ENCODE assay signal across 8 cellular contexts in the genomic region with DNA sequence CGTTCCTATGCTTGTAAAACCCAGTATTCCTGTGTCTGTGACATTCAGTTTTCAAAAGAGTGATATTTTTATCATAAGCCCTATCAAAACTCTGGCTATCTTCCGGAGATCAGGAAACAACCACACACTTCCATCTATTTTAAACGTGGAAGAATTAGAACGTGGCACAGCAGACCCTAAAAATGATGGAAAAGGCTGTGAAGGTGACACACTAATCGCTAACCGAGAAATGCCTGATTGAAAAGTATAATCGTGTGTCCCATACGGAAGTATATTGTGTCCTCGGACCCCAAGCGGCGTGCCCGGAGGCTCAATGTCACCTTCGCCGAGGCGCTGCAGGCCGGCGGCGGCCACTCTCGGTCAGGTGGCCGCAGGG. TPM values are rescaled to one million over a fixed set of nuclear protein-coding genes. Genes with fewer than 3 reads are reported as not detected.
A peak's percentile ranks its signal among the peaks of the same experiment; 100 is the strongest.
DNase-seq lines count a peak whose midpoint lies in the region; ATAC-seq and TF ChIP-seq lines count a peak whose summit lies in the region.

No MANE protein-coding gene starts in this region.

- no peak for TF ChIP-seq CTCF in adrenal gland (IDR thresholded peaks at IDR 0.05)
- TF ChIP-seq CTCF in kidney epithelial cell (IDR thresholded peaks at IDR 0.05; ENCODE audit: insufficient read depth, low read length, poor library complexity, severe bottlenecking), result no peak

- H3K36me3 ChIP-seq in BLaER1, result peaks cover 19% of the 10 kb centered on the region; the same call in 1 of the 2 replicates
- peaks cover 17% of the 10 kb centered on the region for H3K36me3 ChIP-seq in HUES48 (ENCODE audit: control insufficient read depth, insufficient read depth, low read length)
- H3K36me3 ChIP-seq in adrenal gland (replicated peaks in 1 of 2), result no peaks in the 10 kb centered on the region
- no peaks in the 10 kb centered on the region for H3K36me3 ChIP-seq in kidney epithelial cell (ENCODE audit: control insufficient read depth, insufficient read depth, low read length)

- H3K27ac ChIP-seq in BLaER1 (peak overlapping the region; percentile 96), HUES48 (ENCODE audit: low read depth, low read length) (peak overlapping the region; percentile 96), adrenal gland (peak overlapping the region; percentile 91 to 98 (median 96)), temporal lobe (ENCODE audit: low read depth, low read length) (peak overlapping the region; percentile 77)

- H4K20me1 ChIP-seq in BLaER1, result peaks cover 49% of the 10 kb centered on the region

- peak overlapping the region; percentile 97 for H3K9ac ChIP-seq in BLaER1
- peak overlapping the region; percentile 97 for H3K9ac ChIP-seq in HUES48 (ENCODE audit: low read depth, low read length)

- WGBS in adrenal gland, 4 donors, result 0 to 1% (median 1%) methylated on average over 8 to 20 of the region's 20 CpGs

- peak overlapping the region; percentile 91 for H3K4me2 ChIP-seq in BLaER1

- no peak for DNase-seq in adrenal gland
- DNase-seq in kidney epithelial cell (ENCODE audit: low read depth), result no peak
- no peak for DNase-seq in NCI-H446 (lab: John Stamatoyannopoulos, UW)
- no peak for DNase-seq in activated CD4-positive, alpha-beta T cell treated with anti-CD3 and anti-CD28 coated beads, Interleukin-2, amount 50 U/mL, for 1 hour

- TF ChIP-seq POLR2A in adrenal gland (IDR thresholded peaks at IDR 0.05), result no peak

- H3K27me3 ChIP-seq in BLaER1, result no peaks in the 10 kb centered on the region
- H3K27me3 ChIP-seq in HUES48 (ENCODE audit: control insufficient read depth, insufficient read depth, low read length), result no peaks in the 10 kb centered on the region
- no peaks in the 10 kb centered on the region for H3K27me3 ChIP-seq in adrenal gland
- H3K27me3 ChIP-seq in kidney epithelial cell (ENCODE audit: control insufficient read depth, insufficient read depth, low read length), result no peaks in the 10 kb centered on the region

- no peak for ATAC-seq in GM18502 (IDR thresholded peaks at IDR 0.05; ENCODE audit: poor library complexity, unreplicated experiment)

- H3K9me3 ChIP-seq in BLaER1 (no peaks in the 10 kb centered on the region), HUES48 (ENCODE audit: control insufficient read depth, insufficient read depth, low read length) (no peaks in the 10 kb centered on the region), adrenal gland (replicated peaks in 1 of 3) (no peaks in the 10 kb centered on the region)

- H3K4me3 ChIP-seq in BLaER1 (peak overlapping the region; percentile 97), HUES48 (ENCODE audit: low read depth, low read length) (peak overlapping the region; percentile 99), adrenal gland (peak overlapping the region; percentile 71 to 97 (median 88)), kidney epithelial cell (ENCODE audit: low read depth, low read length) (peak overlapping the region; percentile 92)

- H3K4me1 ChIP-seq in BLaER1, result peaks cover 35% of the 10 kb centered on the region
- H3K4me1 ChIP-seq in HUES48 (ENCODE audit: control insufficient read depth, insufficient read depth, low read length), result no peaks in the 10 kb centered on the region
- peaks cover 0 to 27% of the 10 kb centered on the region in 2 donors for H3K4me1 ChIP-seq in adrenal gland (replicated peaks in 1 of 2)

- intact Hi-C loops in adrenal gland (cut with DNase I), result no loop called here

RNA-seq across cellular contexts. Expression of gene COX5A, which starts 0.7 kb away (rescaled TPM):
- 100 to 1,000 TPM; 107 to 330 (median 153) TPM for total RNA-seq in adrenal gland
- 100 to 1,000 TPM in 2 of 3 donors, 10 to 100 TPM in 1; 85.5 to 244 (median 190) TPM for polyA plus RNA-seq in adrenal gland
- total RNA-seq in kidney epithelial cell, result 132 and 136 TPM in 2 replicates
- total RNA-seq in temporal lobe, result 46.7 TPM

RNA-seq across cellular contexts. Expression of gene RPP25, which starts 19.4 kb away (rescaled TPM):
- total RNA-seq in adrenal gland, result 10 to 100 TPM; 17.4 to 46.2 (median 26.9) TPM
- polyA plus RNA-seq in adrenal gland, result 10 to 100 TPM; 12.1 to 18.4 (median 15.5) TPM
- total RNA-seq in kidney epithelial cell, result 9.6 and 12.8 TPM in 2 replicates
- 4.2 TPM for total RNA-seq in temporal lobe

RNA-seq across cellular contexts. Expression of gene FAM219B, which starts 30.6 kb away (rescaled TPM):
- total RNA-seq in adrenal gland, result 100 to 1,000 TPM in 1 of 8 donors, 10 to 100 TPM in 7; 44.0 to 111 (median 78.0) TPM
- 10 to 100 TPM; 45.0 to 54.5 (median 51.4) TPM for polyA plus RNA-seq in adrenal gland
- total RNA-seq in kidney epithelial cell, result 42.2 and 49.3 TPM in 2 replicates
- total RNA-seq in temporal lobe, result 41.3 TPM

RNA-seq across cellular contexts. Expression of gene MPI, which starts 47.4 kb away (rescaled TPM):
- total RNA-seq in adrenal gland, result 100 to 1,000 TPM in 5 of 8 donors, 10 to 100 TPM in 3; 68.7 to 218 (median 125) TPM
- 100 to 1,000 TPM in 1 of 3 donors, 10 to 100 TPM in 2; 26.2 to 123 (median 37.9) TPM for polyA plus RNA-seq in adrenal gland
- total RNA-seq in kidney epithelial cell, result 39.5 and 45.2 TPM in 2 replicates
- 27.5 TPM for total RNA-seq in temporal lobe

RNA-seq across cellular contexts. Expression of gene SCAMP5, which starts 58.1 kb away (rescaled TPM):
- total RNA-seq in adrenal gland, result 10 to 100 TPM; 12.9 to 47.2 (median 29.1) TPM
- polyA plus RNA-seq in adrenal gland, result 10 to 100 TPM; 10.2 to 22.0 (median 19.7) TPM
- 13.9 and 15.4 TPM in 2 replicates for total RNA-seq in kidney epithelial cell
- total RNA-seq in temporal lobe, result 49.2 TPM
